2 cellular contexts compared by ENCODE assay signal in the genomic region with DNA sequence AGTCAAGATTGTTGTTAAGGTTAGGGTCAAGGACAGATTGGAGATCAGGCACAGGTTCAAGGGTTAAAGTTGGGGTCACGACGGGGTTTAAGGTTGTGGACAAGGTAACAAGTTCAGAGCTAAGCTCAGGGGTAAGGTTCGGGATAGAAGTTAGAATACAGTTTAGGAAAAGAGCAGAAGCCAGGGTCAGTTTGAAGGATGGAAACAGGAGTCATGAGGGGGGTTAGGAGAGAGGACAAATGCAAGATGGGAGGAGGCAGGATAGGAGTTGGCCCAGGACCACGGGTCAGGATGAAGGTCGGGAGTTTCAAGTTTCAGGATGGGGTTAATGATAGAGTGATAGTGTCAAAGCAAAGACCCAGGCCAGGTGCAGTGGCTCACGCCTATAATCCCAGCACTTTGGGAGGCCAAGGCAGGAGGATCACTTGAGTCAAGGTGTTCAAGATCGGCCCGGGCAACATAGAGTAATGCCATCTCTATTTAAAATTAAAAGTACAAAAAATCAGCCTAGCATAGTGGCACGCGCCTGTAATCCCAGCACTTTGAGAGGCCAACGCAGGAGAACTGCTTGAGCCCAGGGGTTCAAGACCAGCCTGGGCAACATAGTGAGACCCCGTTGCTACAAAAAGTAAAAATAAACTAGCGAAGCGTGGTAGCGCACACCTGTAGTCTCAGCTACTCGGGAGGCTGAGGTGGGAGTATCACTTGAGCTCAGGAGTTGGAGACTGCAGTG.
TF ChIP-seq lines count a peak whose summit lies in the region.

No MANE protein-coding gene starts in this region.

TF ChIP-seq in SK-N-SH, 30 proteins besides CTCF, POLR2A, EP300 and RAD21:
- TF ChIP-seq TEAD4 (IDR thresholded peaks at IDR 0.05; ENCODE audit: borderline replicate concordance, insufficient read depth) (no peak), ELF1 (IDR thresholded peaks at IDR 0.05) (no peak), NFIC (IDR thresholded peaks at IDR 0.05; ENCODE audit: borderline replicate concordance) (no peak), TAF1 (IDR thresholded peaks at IDR 0.05; ENCODE audit: borderline replicate concordance, low read depth, low read length) (no peak), SMC3 (IDR thresholded peaks at IDR 0.05; ENCODE audit: low read depth, low read length) (no peak), CHD2 (IDR thresholded peaks at IDR 0.05; ENCODE audit: low read length, partially characterized antibody) (no peak), FOXM1 (IDR thresholded peaks at IDR 0.05; ENCODE audit: low read depth) (no peak), SIN3A (IDR thresholded peaks at IDR 0.05; ENCODE audit: borderline replicate concordance, low read depth, low read length) (no peak), RXRA (IDR thresholded peaks at IDR 0.05; ENCODE audit: borderline replicate concordance, low read depth) (no peak), GABPA (IDR thresholded peaks at IDR 0.05; ENCODE audit: low read depth) (no peak), RFX5 (IDR thresholded peaks at IDR 0.05; ENCODE audit: low read length) (no peak)
- TF ChIP-seq, protein P1, sequence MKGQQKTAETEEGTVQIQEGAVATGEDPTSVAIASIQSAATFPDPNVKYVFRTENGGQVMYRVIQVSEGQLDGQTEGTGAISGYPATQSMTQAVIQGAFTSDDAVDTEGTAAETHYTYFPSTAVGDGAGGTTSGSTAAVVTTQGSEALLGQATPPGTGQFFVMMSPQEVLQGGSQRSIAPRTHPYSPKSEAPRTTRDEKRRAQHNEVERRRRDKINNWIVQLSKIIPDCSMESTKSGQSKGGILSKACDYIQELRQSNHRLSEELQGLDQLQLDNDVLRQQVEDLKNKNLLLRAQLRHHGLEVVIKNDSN (IDR thresholded peaks at IDR 0.05; ENCODE audit: borderline replicate concordance, low read depth): no peak
- TF ChIP-seq, protein P2, sequence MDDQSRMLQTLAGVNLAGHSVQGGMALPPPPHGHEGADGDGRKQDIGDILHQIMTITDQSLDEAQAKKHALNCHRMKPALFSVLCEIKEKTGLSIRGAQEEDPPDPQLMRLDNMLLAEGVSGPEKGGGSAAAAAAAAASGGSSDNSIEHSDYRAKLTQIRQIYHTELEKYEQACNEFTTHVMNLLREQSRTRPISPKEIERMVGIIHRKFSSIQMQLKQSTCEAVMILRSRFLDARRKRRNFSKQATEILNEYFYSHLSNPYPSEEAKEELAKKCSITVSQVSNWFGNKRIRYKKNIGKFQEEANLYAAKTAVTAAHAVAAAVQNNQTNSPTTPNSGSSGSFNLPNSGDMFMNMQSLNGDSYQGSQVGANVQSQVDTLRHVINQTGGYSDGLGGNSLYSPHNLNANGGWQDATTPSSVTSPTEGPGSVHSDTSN (IDR thresholded peaks at IDR 0.05): no peak

TF ChIP-seq in SK-N-SH treated with all-trans-retinoic acid at 6 μM for 48 hours, 23 proteins besides CTCF, POLR2A, EP300 and RAD21:
- TF ChIP-seq PPARA (CRISPR knock-in tag; IDR thresholded peaks at IDR 0.05; ENCODE audit: borderline replicate concordance) (no peak), ZNF8 (CRISPR knock-in tag; IDR thresholded peaks at IDR 0.05) (no peak), TCF4 (CRISPR knock-in tag; IDR thresholded peaks at IDR 0.05; ENCODE audit: borderline replicate concordance) (no peak), RARB (CRISPR knock-in tag; IDR thresholded peaks at IDR 0.05) (no peak), OSR1 (CRISPR knock-in tag; IDR thresholded peaks at IDR 0.05) (no peak), ZC3H10 (CRISPR knock-in tag; IDR thresholded peaks at IDR 0.05) (no peak), ZFP3 (CRISPR knock-in tag; IDR thresholded peaks at IDR 0.05) (no peak), ZFP30 (CRISPR knock-in tag; IDR thresholded peaks at IDR 0.05) (no peak)
- TF ChIP-seq, protein P3, sequence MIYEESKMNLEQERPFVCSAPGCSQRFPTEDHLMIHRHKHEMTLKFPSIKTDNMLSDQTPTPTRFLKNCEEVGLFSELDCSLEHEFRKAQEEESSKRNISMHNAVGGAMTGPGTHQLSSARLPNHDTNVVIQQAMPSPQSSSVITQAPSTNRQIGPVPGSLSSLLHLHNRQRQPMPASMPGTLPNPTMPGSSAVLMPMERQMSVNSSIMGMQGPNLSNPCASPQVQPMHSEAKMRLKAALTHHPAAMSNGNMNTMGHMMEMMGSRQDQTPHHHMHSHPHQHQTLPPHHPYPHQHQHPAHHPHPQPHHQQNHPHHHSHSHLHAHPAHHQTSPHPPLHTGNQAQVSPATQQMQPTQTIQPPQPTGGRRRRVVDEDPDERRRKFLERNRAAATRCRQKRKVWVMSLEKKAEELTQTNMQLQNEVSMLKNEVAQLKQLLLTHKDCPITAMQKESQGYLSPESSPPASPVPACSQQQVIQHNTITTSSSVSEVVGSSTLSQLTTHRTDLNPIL (CRISPR knock-in tag; IDR thresholded peaks at IDR 0.05; ENCODE audit: low read depth): no peak
